Comparison of ENCODE assay signal across 21 cellular contexts in the genomic region with DNA sequence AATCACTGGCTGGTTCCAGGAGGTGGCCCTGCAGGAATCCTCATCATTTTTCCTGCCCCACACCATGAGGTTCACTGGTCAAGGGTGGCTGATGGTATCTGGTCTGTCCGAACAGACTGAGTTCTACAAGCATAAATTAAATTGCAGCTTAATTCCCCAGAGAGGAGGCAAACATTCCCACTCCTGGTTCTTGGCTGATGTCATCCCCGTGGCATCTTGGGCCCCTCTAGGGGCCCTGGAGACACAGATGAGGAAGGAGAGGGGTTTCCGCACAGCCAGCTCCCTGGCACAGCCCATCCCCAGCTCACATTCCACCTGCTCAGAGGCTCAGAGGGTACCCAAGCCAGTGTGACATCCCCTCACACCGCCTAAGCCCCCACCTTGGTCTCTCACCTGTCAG. TPM values are rescaled to one million over a fixed set of nuclear protein-coding genes. Genes with fewer than 3 reads are reported as not detected.
"Had no signal": no experiment of that assay in that cellular context is flagged by ENCODE, and none has a peak within 500 bp of the region (broad histone marks: within the 10 kb centered on the region; RNA-seq: fewer than 3 reads in every experiment).

No MANE protein-coding gene starts in this region.

- H3K9me3 ChIP-seq: adrenal gland, prostate gland had no signal

- H3K36me3 ChIP-seq: adrenal gland, heart left ventricle, prostate gland, sigmoid colon, upper lobe of left lung had no signal

- H3K4me3 ChIP-seq: adrenal gland, coronary artery, heart left ventricle, lung, mucosa of descending colon, prostate gland, sigmoid colon, upper lobe of left lung had no signal

- H3K4me1 ChIP-seq: prostate gland had no signal

- DNase-seq: activated CD4-positive, alpha-beta T cell treated with anti-CD3 and anti-CD28 coated beads for 48 hours; activated naive CD4-positive, alpha-beta T cell treated with anti-CD3 and anti-CD28 coated beads, Interleukin-2, amount 10 ng/mL, durations not matched to agents 7 days and 5 days; adrenal gland; effector CD4-positive, alpha-beta T cell; foreskin melanocyte; heart left ventricle; mucosa of descending colon; naive thymus-derived CD8-positive, alpha-beta T cell; nucleus accumbens; sigmoid colon; stimulated activated CD4-positive, alpha-beta T cell treated with anti-CD3 and anti-CD28 coated beads, Interleukin-12 subunit alpha, Interleukin-12 subunit beta, amount 100 ng/mL, for 4 hours; stimulated activated naive CD4-positive, alpha-beta T cell; substantia nigra; upper lobe of left lung had no signal

- H3K27ac ChIP-seq: adrenal gland, coronary artery, heart left ventricle, prostate gland, sigmoid colon, upper lobe of left lung had no signal

RNA-seq across cellular contexts. Expression of a gene that starts 5.3 kb away (rescaled TPM):
- total RNA-seq: activated T-helper 17 cell treated with anti-CD3 and anti-CD28 coated beads, Interleukin-2, amount 50 U/mL, for 72 hours; cardiac septum; endothelial cell of umbilical vein; heart left ventricle; mucosa of descending colon; naive thymus-derived CD8-positive, alpha-beta T cell had no signal
- polyA plus RNA-seq: endothelial cell of umbilical vein, heart left ventricle had no signal

RNA-seq across cellular contexts. Expression of a gene that starts 34.7 kb away (rescaled TPM):
- total RNA-seq: activated T-helper 17 cell treated with anti-CD3 and anti-CD28 coated beads, Interleukin-2, amount 50 U/mL, for 72 hours; cardiac septum; endothelial cell of umbilical vein; lung; mucosa of descending colon; naive thymus-derived CD8-positive, alpha-beta T cell; upper lobe of left lung had no signal
- polyA plus RNA-seq: adrenal gland; endothelial cell of umbilical vein; heart left ventricle; keratinocyte; naive thymus-derived CD8-positive, alpha-beta T cell had no signal
